Comparison of ENCODE assay signal across 1 cellular context in the genomic region with DNA sequence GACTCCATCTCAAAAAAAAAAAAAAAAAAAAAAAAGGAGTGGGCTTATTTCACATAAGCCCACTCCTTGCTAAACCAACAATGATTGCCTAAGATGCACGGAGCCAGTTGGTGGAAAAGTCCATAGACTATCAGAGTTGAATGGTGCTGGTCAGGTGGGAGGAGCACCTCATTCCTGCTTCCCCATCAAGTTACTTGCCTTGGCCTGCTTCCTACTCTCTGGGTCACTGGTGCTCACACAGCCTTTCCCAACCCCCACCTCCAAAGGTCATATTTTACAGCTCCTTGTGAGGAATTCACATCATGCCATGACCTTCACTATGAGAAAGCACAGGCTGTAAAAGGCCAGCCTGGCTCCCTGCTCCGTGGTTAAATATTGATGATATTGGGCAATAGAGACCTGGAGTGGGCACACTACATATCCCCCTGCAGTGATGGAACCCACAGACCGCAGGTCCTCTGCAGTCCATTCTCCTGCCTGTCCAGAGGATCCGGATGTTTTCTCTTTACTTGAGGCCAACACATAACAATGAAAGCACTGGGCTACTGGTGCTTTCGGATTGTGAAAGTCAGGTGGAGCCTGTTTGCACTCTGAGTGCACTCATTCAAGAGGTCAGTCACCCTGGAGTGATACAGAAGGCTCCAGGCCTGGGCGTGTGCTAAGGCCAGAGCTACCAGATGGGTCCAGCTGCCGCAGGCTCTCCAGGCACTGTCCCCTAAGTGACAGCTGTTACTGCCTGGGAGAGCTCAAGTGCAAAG.
TF ChIP-seq lines count a peak whose summit lies in the region.

A gene (plus strand): TSS at position 664 of the 758 bp plus-strand sequence. CDS start 4,618 bp downstream, outside the sequence.

TF ChIP-seq in HepG2, 621 proteins besides CTCF, POLR2A, EP300 and RAD21 (continued from another document):
- TF ChIP-seq, protein P1, sequence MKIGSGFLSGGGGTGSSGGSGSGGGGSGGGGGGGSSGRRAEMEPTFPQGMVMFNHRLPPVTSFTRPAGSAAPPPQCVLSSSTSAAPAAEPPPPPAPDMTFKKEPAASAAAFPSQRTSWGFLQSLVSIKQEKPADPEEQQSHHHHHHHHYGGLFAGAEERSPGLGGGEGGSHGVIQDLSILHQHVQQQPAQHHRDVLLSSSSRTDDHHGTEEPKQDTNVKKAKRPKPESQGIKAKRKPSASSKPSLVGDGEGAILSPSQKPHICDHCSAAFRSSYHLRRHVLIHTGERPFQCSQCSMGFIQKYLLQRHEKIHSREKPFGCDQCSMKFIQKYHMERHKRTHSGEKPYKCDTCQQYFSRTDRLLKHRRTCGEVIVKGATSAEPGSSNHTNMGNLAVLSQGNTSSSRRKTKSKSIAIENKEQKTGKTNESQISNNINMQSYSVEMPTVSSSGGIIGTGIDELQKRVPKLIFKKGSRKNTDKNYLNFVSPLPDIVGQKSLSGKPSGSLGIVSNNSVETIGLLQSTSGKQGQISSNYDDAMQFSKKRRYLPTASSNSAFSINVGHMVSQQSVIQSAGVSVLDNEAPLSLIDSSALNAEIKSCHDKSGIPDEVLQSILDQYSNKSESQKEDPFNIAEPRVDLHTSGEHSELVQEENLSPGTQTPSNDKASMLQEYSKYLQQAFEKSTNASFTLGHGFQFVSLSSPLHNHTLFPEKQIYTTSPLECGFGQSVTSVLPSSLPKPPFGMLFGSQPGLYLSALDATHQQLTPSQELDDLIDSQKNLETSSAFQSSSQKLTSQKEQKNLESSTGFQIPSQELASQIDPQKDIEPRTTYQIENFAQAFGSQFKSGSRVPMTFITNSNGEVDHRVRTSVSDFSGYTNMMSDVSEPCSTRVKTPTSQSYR (CRISPR knock-in tag; IDR thresholded peaks at IDR 0.05; ENCODE audit: borderline replicate concordance) = peak; percentile 75; the same call in 1 of the 2 replicates
- TF ChIP-seq NFRKB (IDR thresholded peaks at IDR 0.05) (no peak), SUZ12 (IDR thresholded peaks at IDR 0.05; ENCODE audit: low read depth, low read length) (no peak), KAT8 (CRISPR knock-in tag; IDR thresholded peaks at IDR 0.05) (peak; percentile 63)
- TF ChIP-seq, protein P2, sequence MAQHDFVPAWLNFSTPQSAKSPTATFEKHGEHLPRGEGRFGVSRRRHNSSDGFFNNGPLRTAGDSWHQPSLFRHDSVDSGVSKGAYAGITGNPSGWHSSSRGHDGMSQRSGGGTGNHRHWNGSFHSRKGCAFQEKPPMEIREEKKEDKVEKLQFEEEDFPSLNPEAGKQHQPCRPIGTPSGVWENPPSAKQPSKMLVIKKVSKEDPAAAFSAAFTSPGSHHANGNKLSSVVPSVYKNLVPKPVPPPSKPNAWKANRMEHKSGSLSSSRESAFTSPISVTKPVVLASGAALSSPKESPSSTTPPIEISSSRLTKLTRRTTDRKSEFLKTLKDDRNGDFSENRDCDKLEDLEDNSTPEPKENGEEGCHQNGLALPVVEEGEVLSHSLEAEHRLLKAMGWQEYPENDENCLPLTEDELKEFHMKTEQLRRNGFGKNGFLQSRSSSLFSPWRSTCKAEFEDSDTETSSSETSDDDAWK (CRISPR knock-in tag; IDR thresholded peaks at IDR 0.05) = no peak
- TF ChIP-seq, protein P3, sequence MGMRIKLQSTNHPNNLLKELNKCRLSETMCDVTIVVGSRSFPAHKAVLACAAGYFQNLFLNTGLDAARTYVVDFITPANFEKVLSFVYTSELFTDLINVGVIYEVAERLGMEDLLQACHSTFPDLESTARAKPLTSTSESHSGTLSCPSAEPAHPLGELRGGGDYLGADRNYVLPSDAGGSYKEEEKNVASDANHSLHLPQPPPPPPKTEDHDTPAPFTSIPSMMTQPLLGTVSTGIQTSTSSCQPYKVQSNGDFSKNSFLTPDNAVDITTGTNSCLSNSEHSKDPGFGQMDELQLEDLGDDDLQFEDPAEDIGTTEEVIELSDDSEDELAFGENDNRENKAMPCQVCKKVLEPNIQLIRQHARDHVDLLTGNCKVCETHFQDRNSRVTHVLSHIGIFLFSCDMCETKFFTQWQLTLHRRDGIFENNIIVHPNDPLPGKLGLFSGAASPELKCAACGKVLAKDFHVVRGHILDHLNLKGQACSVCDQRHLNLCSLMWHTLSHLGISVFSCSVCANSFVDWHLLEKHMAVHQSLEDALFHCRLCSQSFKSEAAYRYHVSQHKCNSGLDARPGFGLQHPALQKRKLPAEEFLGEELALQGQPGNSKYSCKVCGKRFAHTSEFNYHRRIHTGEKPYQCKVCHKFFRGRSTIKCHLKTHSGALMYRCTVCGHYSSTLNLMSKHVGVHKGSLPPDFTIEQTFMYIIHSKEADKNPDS (CRISPR knock-in tag; IDR thresholded peaks at IDR 0.05) = 0 out of 2 replicates have a peak, but pooled peaks have one; percentile 61
